In genomic region chr2:218245214-218245613, GRCh38 we compare ENCODE assay signal across 18 cellular contexts. TPM values are rescaled to one million over a fixed set of nuclear protein-coding genes. Genes with fewer than 3 reads are reported as not detected.
DNase-seq lines count a peak whose midpoint lies in the region; ATAC-seq and FAIRE-seq lines count a peak whose summit lies in the region.
"Had no signal": no experiment of that assay in that cellular context is flagged by ENCODE, and none has a peak within 500 bp of the region (broad histone marks: within the 10 kb centered on the region; RNA-seq: fewer than 3 reads in every experiment).

No MANE protein-coding gene starts in this region.

- peaks cover 16 to 63% of the 10 kb centered on the region in 2 donors for H3K36me3 Mint-ChIP-seq in activated T-cell treated with anti-CD3 and anti-CD28 coated beads, Interleukin-2, amount 50 U/mL, for 72 hours (ENCODE audit: insufficient read depth in 2 of 2)
- peaks cover 100% of the 10 kb centered on the region for H3K36me3 Mint-ChIP-seq in stimulated activated effector memory CD8-positive, alpha-beta T cell treated with anti-CD3 and anti-CD28 coated beads, Interleukin-12 subunit alpha, Interleukin-12 subunit beta, amount 100 ng/mL, for 72 hours

- FAIRE-seq in RCC 7860 (lab: Jason Lieb, UNC) = peak; percentile 4
- FAIRE-seq: D721Med, endometrium had no signal

- no peaks in the 10 kb centered on the region for H3K27me3 Mint-ChIP-seq in activated T-cell treated with anti-CD3 and anti-CD28 coated beads, Interleukin-2, amount 50 U/mL, for 72 hours (ENCODE audit: low read depth)
- H3K27me3 Mint-ChIP-seq: brain had no signal

- H3K4me1 Mint-ChIP-seq in activated T-cell treated with anti-CD3 and anti-CD28 coated beads, Interleukin-2, amount 50 U/mL, for 72 hours (ENCODE audit: low read depth) = peaks cover 15% of the 10 kb centered on the region
- peaks cover 14% of the 10 kb centered on the region for H3K4me1 Mint-ChIP-seq in stimulated activated effector memory CD8-positive, alpha-beta T cell treated with anti-CD3 and anti-CD28 coated beads, Interleukin-12 subunit alpha, Interleukin-12 subunit beta, amount 100 ng/mL, for 72 hours
- H3K4me1 Mint-ChIP-seq: brain had no signal

- intact Hi-C loops in Right ventricle myocardium superior (cut with DNase I) = no loop called here

- H3K4me3 Mint-ChIP-seq in activated T-cell treated with anti-CD3 and anti-CD28 coated beads, Interleukin-2, amount 50 U/mL, for 72 hours = no peak overlapping the region
- no peak overlapping the region for H3K4me3 Mint-ChIP-seq in stimulated activated effector memory CD8-positive, alpha-beta T cell treated with anti-CD3 and anti-CD28 coated beads, Interleukin-12 subunit alpha, Interleukin-12 subunit beta, amount 100 ng/mL, for 72 hours
- H3K4me3 Mint-ChIP-seq: brain had no signal

- peak overlapping the region; percentile 76 for H3K27ac Mint-ChIP-seq in activated T-cell treated with anti-CD3 and anti-CD28 coated beads, Interleukin-2, amount 50 U/mL, for 72 hours
- H3K27ac Mint-ChIP-seq in stimulated activated effector memory CD8-positive, alpha-beta T cell treated with anti-CD3 and anti-CD28 coated beads, Interleukin-12 subunit alpha, Interleukin-12 subunit beta, amount 100 ng/mL, for 72 hours = peak overlapping the region; percentile 79

- peak; percentile 32 to 45 for ATAC-seq in activated T-cell treated with anti-CD3 and anti-CD28 coated beads, Interleukin-2, amount 50 U/mL, for 72 hours (replicated peaks in 1 of 2)
- ATAC-seq in Right ventricle myocardium superior (ENCODE audit: poor library complexity) (peak; percentile 76), HG03280 (IDR thresholded peaks at IDR 0.05; ENCODE audit: unreplicated experiment) (no peak)
- ATAC-seq in stimulated activated effector memory CD8-positive, alpha-beta T cell treated with anti-CD3 and anti-CD28 coated beads, Interleukin-12 subunit alpha, Interleukin-12 subunit beta, amount 100 ng/mL, for 72 hours = no peak

- H3K9me3 Mint-ChIP-seq in activated T-cell treated with anti-CD3 and anti-CD28 coated beads, Interleukin-2, amount 50 U/mL, for 72 hours = no peaks in the 10 kb centered on the region
- H3K9me3 Mint-ChIP-seq in stimulated activated effector memory CD8-positive, alpha-beta T cell treated with anti-CD3 and anti-CD28 coated beads, Interleukin-12 subunit alpha, Interleukin-12 subunit beta, amount 100 ng/mL, for 72 hours = no peaks in the 10 kb centered on the region
- H3K9me3 Mint-ChIP-seq: brain had no signal

- no peak for DNase-seq in activated T-cell treated with anti-CD3 and anti-CD28 coated beads, Interleukin-2, amount 50 U/mL, for 72 hours
- no peak for DNase-seq in activated T-cell treated with anti-CD3 and anti-CD28 coated beads, Interleukin-2, amount 50 U/mL, for 1 hour
- DNase-seq in RCC 7860 (ENCODE audit: low spot score) (peak; percentile 18), Right ventricle myocardium superior (peak; percentile 29), NCI-H345 (lab: John Stamatoyannopoulos, UW) (no peak), cerebellar nuclear complex (lab: John Stamatoyannopoulos, UW) (no peak)
- no peak for DNase-seq in stimulated activated effector memory CD8-positive, alpha-beta T cell treated with anti-CD3 and anti-CD28 coated beads, Interleukin-12 subunit alpha, Interleukin-12 subunit beta, amount 100 ng/mL, for 72 hours (ENCODE audit: low spot score in 2 of 2)
- DNase-seq: activated CD4-positive, alpha-beta T cell treated with anti-CD3 and anti-CD28 coated beads, Interleukin-2, amount 50 U/mL, for 1 hour; activated effector memory CD4-positive, alpha-beta T cell treated with Interleukin-2 at 50 U/mL for 16 hours; foreskin fibroblast; NCI-H1105; SJCRH30; substantia nigra; T1000 had no signal

RNA-seq across cellular contexts. Expression of gene GPBAR1, which starts 15.6 kb away (rescaled TPM):
- 1 to 10 TPM in 1 of 2 donors, under 1 TPM in 1; 0.76 to 1.4 TPM for total RNA-seq in activated T-cell treated with anti-CD3 and anti-CD28 coated beads, Interleukin-2, amount 50 U/mL, for 72 hours
- total RNA-seq in Right ventricle myocardium superior = 1.8 TPM

RNA-seq across cellular contexts. Expression of gene AAMP, which starts 24.7 kb away (rescaled TPM):
- total RNA-seq in activated T-cell treated with anti-CD3 and anti-CD28 coated beads, Interleukin-2, amount 50 U/mL, for 72 hours = 10 to 100 TPM; 51.7 to 63.0 TPM
- 48.4 TPM for total RNA-seq in Right ventricle myocardium superior

RNA-seq across cellular contexts. Expression of gene PNKD, which starts 25.1 kb away (rescaled TPM):
- 10 to 100 TPM; 14.7 to 17.7 TPM for total RNA-seq in activated T-cell treated with anti-CD3 and anti-CD28 coated beads, Interleukin-2, amount 50 U/mL, for 72 hours
- total RNA-seq in Right ventricle myocardium superior = 72.9 TPM

RNA-seq across cellular contexts. Expression of gene ARPC2, which starts 28.2 kb away (rescaled TPM):
- total RNA-seq in activated T-cell treated with anti-CD3 and anti-CD28 coated beads, Interleukin-2, amount 50 U/mL, for 72 hours = 100 to 1,000 TPM; 517 to 533 TPM
- 123 TPM for total RNA-seq in Right ventricle myocardium superior

RNA-seq across cellular contexts. Expression of gene TMBIM1, which starts 47.1 kb away (rescaled TPM):
- 10 to 100 TPM; 64.5 to 75.1 TPM for total RNA-seq in activated T-cell treated with anti-CD3 and anti-CD28 coated beads, Interleukin-2, amount 50 U/mL, for 72 hours
- 117 TPM for total RNA-seq in Right ventricle myocardium superior

Comparison
In these comparisons a context has a peak if more than half of its experiments do, and no peak if none do; other contexts are left out.
1. ATAC-seq: peak in activated T-cell treated with anti-CD3 and anti-CD28 coated beads, Interleukin-2, amount 50 U/mL, for 72 hours (2 of 2) and Right ventricle myocardium superior (single experiment); none in stimulated activated effector memory CD8-positive, alpha-beta T cell treated with anti-CD3 and anti-CD28 coated beads, Interleukin-12 subunit alpha, Interleukin-12 subunit beta, amount 100 ng/mL, for 72 hours (single experiment) and HG03280 (single experiment).
2. DNase-seq: peak in RCC 7860 (single experiment) and Right ventricle myocardium superior (single experiment); none in activated T-cell treated with anti-CD3 and anti-CD28 coated beads, Interleukin-2, amount 50 U/mL, for 72 hours (0 of 2), activated T-cell treated with anti-CD3 and anti-CD28 coated beads, Interleukin-2, amount 50 U/mL, for 1 hour (single experiment), stimulated activated effector memory CD8-positive, alpha-beta T cell treated with anti-CD3 and anti-CD28 coated beads, Interleukin-12 subunit alpha, Interleukin-12 subunit beta, amount 100 ng/mL, for 72 hours (0 of 2), NCI-H345 (single experiment) and cerebellar nuclear complex (0 of 2).